Comparison of ENCODE assay signal across 8 cellular contexts in the genomic region with DNA sequence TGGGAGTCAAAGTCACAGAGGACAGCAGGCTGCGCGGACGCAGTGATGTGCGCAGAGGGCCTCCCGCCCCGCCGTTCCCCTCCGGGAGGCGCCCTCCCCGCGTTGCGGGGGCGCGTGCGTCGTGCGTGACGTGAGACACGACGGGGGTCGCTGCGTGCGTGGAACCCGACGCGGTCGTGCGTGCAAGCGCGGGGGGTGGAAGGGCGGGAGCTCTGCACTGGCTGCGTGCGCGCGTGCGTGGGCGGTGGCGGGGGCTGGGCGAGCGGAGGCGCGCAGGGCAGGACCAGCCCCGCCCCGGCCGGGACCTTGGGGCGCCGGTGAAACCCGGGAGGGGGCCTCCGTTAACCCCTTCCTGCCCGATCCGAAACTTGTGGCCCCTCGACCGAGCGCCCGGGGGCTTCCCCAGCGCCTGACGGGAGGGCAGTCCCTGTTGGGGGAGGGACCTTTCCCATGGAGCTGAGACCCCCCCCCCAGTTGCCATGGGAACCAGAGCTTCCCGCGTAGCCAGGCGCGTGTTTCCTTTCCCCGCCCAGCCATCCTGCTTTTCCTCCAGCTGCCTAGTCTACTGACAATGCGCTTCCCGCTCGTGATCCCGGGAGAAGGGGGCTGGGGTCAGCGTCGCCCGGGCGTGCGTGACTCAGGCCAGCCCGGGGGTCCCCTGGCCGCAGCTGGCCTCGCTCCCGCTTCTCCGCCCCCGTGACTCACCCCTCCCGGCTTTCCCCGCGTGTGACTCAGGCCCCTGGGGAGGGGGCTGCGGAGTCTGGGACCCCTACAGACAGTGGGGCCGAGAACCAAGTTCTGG. TPM values are rescaled to one million over a fixed set of nuclear protein-coding genes. Genes with fewer than 3 reads are reported as not detected.
DNase-seq lines count a peak whose midpoint lies in the region; ATAC-seq and TF ChIP-seq lines count a peak whose summit lies in the region.

No MANE protein-coding gene starts in this region.

- H3K36me3 ChIP-seq in HCT116 (ENCODE audit: control insufficient read depth in 1 of 2, insufficient read depth in 2 of 2, low read length in 2 of 2) (no peaks in the 10 kb centered on the region), kidney epithelial cell (ENCODE audit: control insufficient read depth, insufficient read depth, low read length) (no peaks in the 10 kb centered on the region)

- H3K9me3 Mint-ChIP-seq in Calu3 (ENCODE audit: low read depth, unreplicated experiment), result no peaks in the 10 kb centered on the region

- H3K36me3 Mint-ChIP-seq in Calu3 (ENCODE audit: insufficient read depth, unreplicated experiment), result peaks cover 24% of the 10 kb centered on the region

- H3K9me2 ChIP-seq in HCT116 (ENCODE audit: insufficient read depth), result no peaks in the 10 kb centered on the region

- no peaks in the 10 kb centered on the region for H3K9me3 ChIP-seq in HCT116 (ENCODE audit: control insufficient read depth in 1 of 2, insufficient read depth in 1 of 2, low read depth in 1 of 2, low read length in 2 of 2)

- no peak overlapping the region for H3K4me3 Mint-ChIP-seq in Calu3 (ENCODE audit: low read depth, unreplicated experiment)

- BruUV-seq in Calu3 (replicated peaks; lab: Mats Ljungman, UMichigan) (no TSS peak), HCT116 (replicated peaks; lab: Mats Ljungman, UMichigan) (no TSS peak)

- POLR2A ChIA-PET in HCT116 (lab: Charles Lee), result interaction anchor here (1.2 to 3.2 kb wide), 3 partner anchors 10 to 86 kb away, joined by 3 to 39 read pairs (median 3); a partner anchor contains a TSS

- H3K4me1 ChIP-seq in HCT116 (ENCODE audit: control insufficient read depth in 1 of 2, insufficient read depth in 2 of 2, low read length in 2 of 2), result peaks cover 70 to 89% of the 10 kb centered on the region in 2 experiments

- CTCF ChIA-PET in Calu3 (lab: Charles Lee) (interaction anchor here (1.0 kb wide), 1 partner anchor 11 kb away, joined by 3 read pairs; no protein-coding TSS in a partner anchor), HCT116 (lab: Charles Lee) (interaction anchor here (1.0 to 1.3 kb wide), 4 partner anchors 9 to 25 kb away, joined by 3 to 5 read pairs (median 4); a partner anchor contains a TSS)

- peaks cover 8% of the 10 kb centered on the region for H3K4me1 Mint-ChIP-seq in Calu3 (ENCODE audit: low read depth, unreplicated experiment)

- no peaks in the 10 kb centered on the region for H3K27me3 Mint-ChIP-seq in Calu3 (ENCODE audit: unreplicated experiment)

- intact Hi-C loops in Calu3 (cut with micrococcal nuclease; ENCODE audit: unreplicated experiment) (no loop called here), HCT116 (cut with micrococcal nuclease) (no loop called here)

- TF ChIP-seq CTCF in Calu3 (IDR thresholded peaks at IDR 0.05; ENCODE audit: unreplicated experiment) (no peak), HCT116 (IDR thresholded peaks at IDR 0.05 in 2 of 3, conservative IDR thresholded peaks at IDR 0.05 in 1 of 3; ENCODE audit: borderline replicate concordance in 1 of 3, insufficient read depth in 1 of 3, low read depth in 2 of 3, low read length in 2 of 3) (no peak), kidney epithelial cell (IDR thresholded peaks at IDR 0.05; ENCODE audit: insufficient read depth, low read length, poor library complexity, severe bottlenecking) (no peak)

- RAD21 ChIA-PET in HCT116 (lab: Charles Lee; ENCODE audit: low non-redundant PET in 1 of 2, low total read pairs in 2 of 2, uncharacterized antibody in 2 of 2, unreplicated experiment in 2 of 2), result interaction anchor here in 1 of 2 experiments (1.3 kb wide), 1 partner anchor 9 kb away, joined by 4 read pairs; a partner anchor contains a TSS

- peak overlapping the region; percentile 98 for H3K4me2 ChIP-seq in HCT116 (ENCODE audit: low read length)

- ATAC-seq in HCT116 (peak; percentile 46), GM21825 (IDR thresholded peaks at IDR 0.05; ENCODE audit: unreplicated experiment) (no peak)

- no peak for TF ChIP-seq RAD21 in HCT116 (IDR thresholded peaks at IDR 0.05; ENCODE audit: low read depth)

- peak; percentile 67 for DNase-seq in Calu3
- no peak for DNase-seq in HCT116 (ENCODE audit: low read depth, low spot score)
- peak; percentile 82 to 86 for DNase-seq in NCI-H2081 (lab: John Stamatoyannopoulos, UW)
- peak; percentile 62 to 89 (median 84) for DNase-seq in activated CD4-positive, CD25-positive, alpha-beta regulatory T cell (lab: John Stamatoyannopoulos, UW)
- peak; percentile 99 for DNase-seq in central memory CD4-positive, alpha-beta T cell
- no peak for DNase-seq in kidney epithelial cell (ENCODE audit: low read depth)
- DNase-seq in stimulated activated CD4-positive, alpha-beta T cell treated with anti-CD3 and anti-CD28 coated beads, Interleukin-15, amount 100 ng/mL, for 1 hour (ENCODE audit: low read depth in 1 of 2, low spot score in 1 of 2), result peak; percentile 80 to 83

- no peak overlapping the region for H2AFZ ChIP-seq in HCT116 (ENCODE audit: low read depth, low read length, poor library complexity, severe bottlenecking)

- H3K79me2 ChIP-seq in HCT116 (ENCODE audit: insufficient read depth, low read length), result no peaks in the 10 kb centered on the region

- H4K20me1 ChIP-seq in HCT116 (ENCODE audit: insufficient read depth), result no peaks in the 10 kb centered on the region

- no peak overlapping the region for H3K27ac Mint-ChIP-seq in Calu3 (ENCODE audit: unreplicated experiment)

- peak overlapping the region; percentile 89 for H3K27ac ChIP-seq in HCT116 (ENCODE audit: low read depth, low read length)

- no peak for TF ChIP-seq POLR2A in HCT116 (IDR thresholded peaks at IDR 0.05; ENCODE audit: borderline replicate concordance, extremely low read depth, insufficient read depth, insufficient read length)

- no peaks in the 10 kb centered on the region for H3K27me3 ChIP-seq in HCT116 (ENCODE audit: insufficient read depth, low read length)
- H3K27me3 ChIP-seq in kidney epithelial cell (ENCODE audit: control insufficient read depth, insufficient read depth, low read length), result no peaks in the 10 kb centered on the region

- H3K9ac ChIP-seq in HCT116 (ENCODE audit: low read length), result peak overlapping the region; percentile 69

- peak overlapping the region; percentile 43 to 58 for H3K4me3 ChIP-seq in HCT116 (replicated peaks in 1 of 2; ENCODE audit: low read depth in 1 of 2, low read length in 2 of 2)
- H3K4me3 ChIP-seq in kidney epithelial cell (ENCODE audit: low read depth, low read length), result peak overlapping the region; percentile 27

TF ChIP-seq in HCT116, 20 proteins besides CTCF, POLR2A, EP300 and RAD21:
- TF ChIP-seq CBX3 (IDR thresholded peaks at IDR 0.05; ENCODE audit: low read depth), result no peak
- TF ChIP-seq TCF7L2 (IDR thresholded peaks at IDR 0.05; ENCODE audit: borderline replicate concordance, extremely low read depth, insufficient read depth, insufficient read length), result no peak
- TF ChIP-seq EZH2 (IDR thresholded peaks at IDR 0.05), result no peak
- TF ChIP-seq EZH2phosphoT487 (IDR thresholded peaks at IDR 0.05; ENCODE audit: borderline replicate concordance), result no peak
- TF ChIP-seq, protein P1, sequence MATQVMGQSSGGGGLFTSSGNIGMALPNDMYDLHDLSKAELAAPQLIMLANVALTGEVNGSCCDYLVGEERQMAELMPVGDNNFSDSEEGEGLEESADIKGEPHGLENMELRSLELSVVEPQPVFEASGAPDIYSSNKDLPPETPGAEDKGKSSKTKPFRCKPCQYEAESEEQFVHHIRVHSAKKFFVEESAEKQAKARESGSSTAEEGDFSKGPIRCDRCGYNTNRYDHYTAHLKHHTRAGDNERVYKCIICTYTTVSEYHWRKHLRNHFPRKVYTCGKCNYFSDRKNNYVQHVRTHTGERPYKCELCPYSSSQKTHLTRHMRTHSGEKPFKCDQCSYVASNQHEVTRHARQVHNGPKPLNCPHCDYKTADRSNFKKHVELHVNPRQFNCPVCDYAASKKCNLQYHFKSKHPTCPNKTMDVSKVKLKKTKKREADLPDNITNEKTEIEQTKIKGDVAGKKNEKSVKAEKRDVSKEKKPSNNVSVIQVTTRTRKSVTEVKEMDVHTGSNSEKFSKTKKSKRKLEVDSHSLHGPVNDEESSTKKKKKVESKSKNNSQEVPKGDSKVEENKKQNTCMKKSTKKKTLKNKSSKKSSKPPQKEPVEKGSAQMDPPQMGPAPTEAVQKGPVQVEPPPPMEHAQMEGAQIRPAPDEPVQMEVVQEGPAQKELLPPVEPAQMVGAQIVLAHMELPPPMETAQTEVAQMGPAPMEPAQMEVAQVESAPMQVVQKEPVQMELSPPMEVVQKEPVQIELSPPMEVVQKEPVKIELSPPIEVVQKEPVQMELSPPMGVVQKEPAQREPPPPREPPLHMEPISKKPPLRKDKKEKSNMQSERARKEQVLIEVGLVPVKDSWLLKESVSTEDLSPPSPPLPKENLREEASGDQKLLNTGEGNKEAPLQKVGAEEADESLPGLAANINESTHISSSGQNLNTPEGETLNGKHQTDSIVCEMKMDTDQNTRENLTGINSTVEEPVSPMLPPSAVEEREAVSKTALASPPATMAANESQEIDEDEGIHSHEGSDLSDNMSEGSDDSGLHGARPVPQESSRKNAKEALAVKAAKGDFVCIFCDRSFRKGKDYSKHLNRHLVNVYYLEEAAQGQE (IDR thresholded peaks at IDR 0.05; ENCODE audit: low read depth), result no peak
- TF ChIP-seq POLR2AphosphoS5 (IDR thresholded peaks at IDR 0.05; ENCODE audit: low read depth, low read length), result no peak
- TF ChIP-seq FOSL1 (IDR thresholded peaks at IDR 0.05; ENCODE audit: low read depth), result no peak
- TF ChIP-seq ZNF274 (IDR thresholded peaks at IDR 0.05; ENCODE audit: low read depth, low read length), result no peak
- no peak for TF ChIP-seq ZFX (IDR thresholded peaks at IDR 0.05)

RNA-seq across cellular contexts. Expression of a gene that starts 7.3 kb away (rescaled TPM):
- 69.0 and 70.7 TPM in 2 replicates for total RNA-seq in Calu3 (2022)
- 96.3 TPM for total RNA-seq in HCT116 (2021; ENCODE audit: unreplicated experiment)
- 89.0 and 96.2 TPM in 2 replicates for polyA plus RNA-seq in HCT116 (2012)
- total RNA-seq in kidney epithelial cell, result 38.7 and 44.1 TPM in 2 replicates

RNA-seq across cellular contexts. Expression of a gene that starts 8.7 kb away (rescaled TPM):
- 113 and 116 TPM in 2 replicates for total RNA-seq in Calu3 (2022)
- total RNA-seq in HCT116 (2021; ENCODE audit: unreplicated experiment), result 194 TPM
- 215 and 264 TPM in 2 replicates for polyA plus RNA-seq in HCT116 (2012)
- total RNA-seq in kidney epithelial cell, result 395 and 431 TPM in 2 replicates

RNA-seq across cellular contexts. Expression of a gene that starts 19.0 kb away (rescaled TPM):
- total RNA-seq in Calu3 (2022) (121 and 135 TPM in 2 replicates), HCT116 (2021; ENCODE audit: unreplicated experiment) (387 TPM), kidney epithelial cell (366 and 396 TPM in 2 replicates)
- 529 and 594 TPM in 2 replicates for polyA plus RNA-seq in HCT116 (2012)

RNA-seq across cellular contexts. Expression of a gene that starts 19.2 kb away (rescaled TPM):
- total RNA-seq in Calu3 (2022) (14.0 and 16.1 TPM in 2 replicates), HCT116 (2021; ENCODE audit: unreplicated experiment) (33.3 TPM), kidney epithelial cell (not detected in 2 replicates)
- 22.1 and 29.4 TPM in 2 replicates for polyA plus RNA-seq in HCT116 (2012)

RNA-seq across cellular contexts. Expression of a gene that starts 23.8 kb away (rescaled TPM):
- total RNA-seq in Calu3 (2022) (30.6 and 41.6 TPM in 2 replicates), HCT116 (2021; ENCODE audit: unreplicated experiment) (54.5 TPM), kidney epithelial cell (17.0 and 24.8 TPM in 2 replicates)
- 71.2 and 79.4 TPM in 2 replicates for polyA plus RNA-seq in HCT116 (2012)

Comparison
In these comparisons a context has a peak if more than half of its experiments do, and no peak if none do; other contexts are left out.
1. DNase-seq: peak in Calu3 (single experiment), NCI-H2081 (2 of 2), activated CD4-positive, CD25-positive, alpha-beta regulatory T cell (4 of 4), central memory CD4-positive, alpha-beta T cell (single experiment) and stimulated activated CD4-positive, alpha-beta T cell treated with anti-CD3 and anti-CD28 coated beads, Interleukin-15, amount 100 ng/mL, for 1 hour (2 of 2); none in HCT116 (single experiment) and kidney epithelial cell (single experiment).